In the genomic region with DNA sequence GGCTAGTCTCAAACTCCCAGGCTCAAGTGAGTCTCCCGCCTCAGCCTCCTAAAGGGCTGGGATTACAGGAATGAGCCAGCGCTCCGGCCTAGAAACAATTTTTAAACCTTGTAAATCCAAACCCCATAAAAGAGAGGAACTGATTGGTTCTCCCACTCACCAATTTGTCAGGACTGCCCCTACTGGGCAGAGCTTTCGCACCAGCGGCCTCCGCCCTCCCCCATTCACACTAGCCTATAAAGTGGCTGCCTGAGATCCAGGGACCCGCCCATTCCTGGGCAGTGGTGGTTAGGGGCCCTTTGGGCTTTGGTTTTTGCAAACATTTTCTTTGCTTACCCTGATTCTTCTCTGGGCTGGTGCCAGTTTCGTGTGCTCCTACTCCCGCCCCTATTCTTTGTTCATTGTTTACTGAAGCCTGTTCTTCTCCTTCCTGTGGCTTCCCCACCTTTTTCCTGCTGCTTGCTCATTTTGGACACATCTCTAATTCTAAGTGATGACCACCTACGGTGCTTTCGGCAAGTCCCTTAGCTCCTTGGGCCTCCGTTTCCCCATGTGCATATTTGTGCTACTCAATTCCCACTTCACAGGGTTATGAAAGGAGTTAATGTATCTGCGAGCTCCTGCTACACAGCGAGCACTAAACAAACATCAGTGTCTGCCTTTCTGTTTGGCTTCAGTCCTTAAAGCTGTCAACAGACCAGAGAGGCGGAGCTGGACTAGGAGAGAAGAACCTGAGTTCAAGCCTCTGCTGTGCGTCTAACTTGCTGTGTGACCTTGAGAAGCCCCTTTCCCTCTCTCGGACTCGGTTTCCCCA, we compare ENCODE assay signal across 8 cellular contexts. TPM values are rescaled to one million over a fixed set of nuclear protein-coding genes. Genes with fewer than 3 reads are reported as not detected.
DNase-seq lines count a peak whose midpoint lies in the region; ATAC-seq and TF ChIP-seq lines count a peak whose summit lies in the region.

No MANE protein-coding gene starts in this region.

- no peaks in the 10 kb centered on the region for H3K36me3 ChIP-seq in adipocyte (ENCODE audit: control insufficient read depth, insufficient read depth, low read length, severe bottlenecking)
- H3K36me3 ChIP-seq in cardiac muscle cell: no peaks in the 10 kb centered on the region

- TF ChIP-seq CTCF in cardiac muscle cell (IDR thresholded peaks at IDR 0.05; ENCODE audit: low read depth, low read length) (no peak), omental fat pad (IDR thresholded peaks at IDR 0.05) (no peak)

- ATAC-seq in HG03139 (IDR thresholded peaks at IDR 0.05; ENCODE audit: unreplicated experiment) (peak; percentile 75), omental fat pad (ENCODE audit: low FRiP score) (peak; percentile 65), GM21576 (IDR thresholded peaks at IDR 0.05; ENCODE audit: unreplicated experiment) (no peak)

- peak; percentile 99 for DNase-seq in DMS79 (lab: John Stamatoyannopoulos, UW)
- peak; percentile 95 for DNase-seq in NCI-H748 (lab: John Stamatoyannopoulos, UW; ENCODE audit: unreplicated experiment)
- no peak for DNase-seq in adipocyte (ENCODE audit: low read depth)
- DNase-seq in cardiac muscle cell (ENCODE audit: low read depth in 1 of 2, low spot score in 1 of 2): peak; percentile 85 to 98
- no peak for DNase-seq in omental fat pad (ENCODE audit: low spot score)
- no peak for DNase-seq in SKM-1 treated with dmso at 0.1 percent for 144 hours (lab: John Stamatoyannopoulos, UW; ENCODE audit: unreplicated experiment)

- H3K9ac ChIP-seq in adipocyte (ENCODE audit: low read length): no peak overlapping the region

- H3K4me1 ChIP-seq in adipocyte (ENCODE audit: control insufficient read depth, insufficient read depth, low read length): peaks cover 15% of the 10 kb centered on the region
- H3K4me1 ChIP-seq in cardiac muscle cell (ENCODE audit: low read depth): peaks cover 8% of the 10 kb centered on the region

- H3K9me3 ChIP-seq in adipocyte (ENCODE audit: control insufficient read depth, low read length) (no peaks in the 10 kb centered on the region), cardiac muscle cell (ENCODE audit: low read depth) (no peaks in the 10 kb centered on the region)

- peak overlapping the region; percentile 68 for H3K27ac ChIP-seq in cardiac muscle cell

- H3K27me3 ChIP-seq in adipocyte (replicated peaks; ENCODE audit: control insufficient read depth, insufficient read depth, low read length) (no peaks in the 10 kb centered on the region), cardiac muscle cell (no peaks in the 10 kb centered on the region)

- H3K4me3 ChIP-seq in adipocyte (ENCODE audit: low read length) (peak overlapping the region; percentile 46), cardiac muscle cell (no peak overlapping the region)

RNA-seq across cellular contexts. Expression of gene CLIC4, which starts 39.8 kb away (rescaled TPM):
- total RNA-seq in cardiac muscle cell (174 and 361 TPM in 2 replicates), omental fat pad (100 to 1,000 TPM; 205 to 309 (median 292) TPM)
- 136 and 221 TPM in 2 replicates for polyA plus RNA-seq in cardiac muscle cell

Comparison
In these comparisons a context has a peak if more than half of its experiments do, and no peak if none do; other contexts are left out.
1. DNase-seq: peak in DMS79 (single experiment), NCI-H748 (single experiment) and cardiac muscle cell (2 of 2); none in adipocyte (single experiment), omental fat pad (single experiment) and SKM-1 treated with dmso at 0.1 percent for 144 hours (single experiment).